ENCODE assay signal across 11 cellular contexts in genomic region chr1:43239484-43239883, GRCh38. TPM values are rescaled to one million over a fixed set of nuclear protein-coding genes. Genes with fewer than 3 reads are reported as not detected.
A peak's percentile ranks its signal among the peaks of the same experiment; 100 is the strongest.
DNase-seq lines count a peak whose midpoint lies in the region; ATAC-seq and TF ChIP-seq lines count a peak whose summit lies in the region.
"Had no signal": no experiment of that assay in that cellular context is flagged by ENCODE, and none has a peak within 500 bp of the region (broad histone marks: within the 10 kb centered on the region; RNA-seq: fewer than 3 reads in every experiment).

No MANE protein-coding gene starts in this region.

- H3K4me3 Mint-ChIP-seq in progenitor cell of endocrine pancreas (ENCODE audit: low read depth), result no peak overlapping the region

- TF ChIP-seq CTCF in GM10266 (IDR thresholded peaks at IDR 0.05; ENCODE audit: control insufficient read depth, insufficient read depth, low read depth, missing control alignments), result no peak
- TF ChIP-seq CTCF in progenitor cell of endocrine pancreas (IDR thresholded peaks at IDR 0.05; ENCODE audit: unreplicated experiment), result no peak

- peaks cover 3% of the 10 kb centered on the region for H3K27me3 Mint-ChIP-seq in progenitor cell of endocrine pancreas

- H3K27ac Mint-ChIP-seq in progenitor cell of endocrine pancreas, result no peak overlapping the region

- H3K9me3 Mint-ChIP-seq in progenitor cell of endocrine pancreas (ENCODE audit: low read depth), result no peaks in the 10 kb centered on the region

- H3K4me1 Mint-ChIP-seq in progenitor cell of endocrine pancreas (ENCODE audit: low read depth), result peaks cover 11% of the 10 kb centered on the region

- peak; percentile 75 for DNase-seq in GM10266 (ENCODE audit: extremely low spot score)
- peak; percentile 49 for DNase-seq in SKM-1 treated with dmso at 0.1 percent for 144 hours (lab: John Stamatoyannopoulos, UW; ENCODE audit: unreplicated experiment)
- DNase-seq in progenitor cell of endocrine pancreas (ENCODE audit: low spot score, unreplicated experiment), result no peak
- DNase-seq in KG1 (lab: John Stamatoyannopoulos, UW), result no peak
- no peak for DNase-seq in NCI-H2081 treated with DMSO at 0.1 percent for 48 hours (lab: John Stamatoyannopoulos, UW)
- no peak for DNase-seq in HPDE6-E6E7 (ENCODE audit: extremely low spot score)
- DNase-seq: BE2C; NCI-H1048; stimulated activated naive CD8-positive, alpha-beta T cell treated with anti-CD3 and anti-CD28 coated beads, Interleukin-15, Interleukin-2, amounts not matched to agents 100 U/mL and 50 U/mL, for 24 hours had no signal

- ATAC-seq in GM19468 (IDR thresholded peaks at IDR 0.05; ENCODE audit: extremely low read depth, unreplicated experiment), result peak; percentile 61
- peak; percentile 89 for ATAC-seq in HG03159 (IDR thresholded peaks at IDR 0.05; ENCODE audit: unreplicated experiment)
- ATAC-seq: stimulated activated naive CD8-positive, alpha-beta T cell treated with anti-CD3 and anti-CD28 coated beads, Interleukin-15, Interleukin-2, amounts not matched to agents 100 U/mL and 50 U/mL, for 24 hours had no signal

- H3K36me3 Mint-ChIP-seq in progenitor cell of endocrine pancreas (ENCODE audit: insufficient read depth), result no peaks in the 10 kb centered on the region

RNA-seq across cellular contexts. Expression of gene TMEM125, which starts 30.3 kb away (rescaled TPM):
- 38.7 and 41.1 TPM in 2 replicates for total RNA-seq in progenitor cell of endocrine pancreas

RNA-seq across cellular contexts. Expression of gene C1orf210, which starts 45.9 kb away (rescaled TPM):
- 31.4 and 34.3 TPM in 2 replicates for total RNA-seq in progenitor cell of endocrine pancreas

Comparison
In these comparisons a context has a peak if more than half of its experiments do, and no peak if none do; other contexts are left out.
1. DNase-seq: peak in GM10266 (single experiment) and SKM-1 treated with dmso at 0.1 percent for 144 hours (single experiment); none in progenitor cell of endocrine pancreas (single experiment), KG1 (single experiment), NCI-H2081 treated with DMSO at 0.1 percent for 48 hours (single experiment) and HPDE6-E6E7 (single experiment).